Comparison of ENCODE assay signal across 9 cellular contexts in genomic region chr4:36779601-36780000, GRCh38.
"Had no signal": no experiment of that assay in that cellular context is flagged by ENCODE, and none has a peak within 500 bp of the region (broad histone marks: within the 10 kb centered on the region; RNA-seq: fewer than 3 reads in every experiment).

No MANE protein-coding gene starts in this region.

- H3K4me3 ChIP-seq: GM23338 had no signal

- H3K9ac ChIP-seq: KMS-11 had no signal

- H3K27me3 Mint-ChIP-seq: IgD-negative memory B cell had no signal

- H3K27ac Mint-ChIP-seq: GM23338, H9, IgD-negative memory B cell had no signal

- H3K9me3 Mint-ChIP-seq: GM23338, H9 had no signal

- H3K27ac ChIP-seq: KMS-11 had no signal

- H3K4me3 Mint-ChIP-seq: GM23338, H9, IgD-negative memory B cell had no signal

- FAIRE-seq: H1, H54, HTR-8/SVneo had no signal

- DNase-seq: H9, HCEC 1CT, KBM-7 had no signal

- H3K4me1 Mint-ChIP-seq: H9, IgD-negative memory B cell had no signal
